ENCODE assay signal across 20 cellular contexts in genomic region chr11:3381794-3382193, GRCh38. TPM values are rescaled to one million over a fixed set of nuclear protein-coding genes. Genes with fewer than 3 reads are reported as not detected.
DNase-seq lines count a peak whose midpoint lies in the region; TF ChIP-seq lines count a peak whose summit lies in the region.
"Had no signal": no experiment of that assay in that cellular context is flagged by ENCODE, and none has a peak within 500 bp of the region (broad histone marks: within the 10 kb centered on the region; RNA-seq: fewer than 3 reads in every experiment).

No MANE protein-coding gene starts in this region.

- H3K9ac ChIP-seq in HUES6 (ENCODE audit: low read length) (no peak overlapping the region), fibroblast of lung (ENCODE audit: insufficient read depth, low read length) (no peak overlapping the region)

- intact Hi-C loops in uterus (cut with DNase I; ENCODE audit: low total_unique reads): no loop called here

- H4K20me1 ChIP-seq in fibroblast of lung (ENCODE audit: control insufficient read depth, extremely low read depth, insufficient read depth, low read length): no peaks in the 10 kb centered on the region

- TF ChIP-seq CTCF in fibroblast of lung (conservative IDR thresholded peaks at IDR 0.05 in 1 of 2, IDR thresholded peaks at IDR 0.05 in 1 of 2; ENCODE audit: low read depth in 1 of 2, low read length in 2 of 2) (no peak), mesothelial cell of epicardium (IDR thresholded peaks at IDR 0.05; ENCODE audit: unreplicated experiment) (no peak), uterus (IDR thresholded peaks at IDR 0.05) (no peak)

- DNase-seq in fibroblast of lung (ENCODE audit: low read depth in 2 of 2) (no peak), mesothelial cell of epicardium (ENCODE audit: low spot score in 2 of 2, unreplicated experiment in 2 of 2) (no peak), NOMO-1 (lab: John Stamatoyannopoulos, UW; ENCODE audit: unreplicated experiment in 2 of 2) (no peak), uterus (no peak), mesenteric fat pad (ENCODE audit: low spot score) (no peak)
- no peak for DNase-seq in activated T-cell treated with anti-CD3 and anti-CD28 coated beads, Interleukin-2, amount 50 U/mL, for 24 hours
- DNase-seq: activated CD4-positive, alpha-beta T cell treated with anti-CD3 and anti-CD28 coated beads, Interleukin-2, amount 10 ng/mL, durations not matched to agents 7 days and 5 days; DMS79; effector CD8-positive, alpha-beta T cell; left ventricle myocardium inferior; NCI-H1436 treated with DMSO at 0.1 percent for 48 hours; NCI-H526 treated with DMSO at 0.1 percent for 48 hours; nucleus accumbens; testis had no signal

- peaks cover 40% of the 10 kb centered on the region for H3K36me3 Mint-ChIP-seq in mesothelial cell of epicardium
- H3K36me3 Mint-ChIP-seq in activated T-cell treated with anti-CD3 and anti-CD28 coated beads, Interleukin-2, amount 50 U/mL, for 24 hours (ENCODE audit: low read depth): peaks cover 22% of the 10 kb centered on the region

- peaks cover 14% of the 10 kb centered on the region for H3K79me2 ChIP-seq in fibroblast of lung (ENCODE audit: control insufficient read depth, insufficient read depth, low read length)

- H3K4me1 ChIP-seq in HUES6 (ENCODE audit: control insufficient read depth, insufficient read depth, low read length) (peaks cover 14% of the 10 kb centered on the region), fibroblast of lung (ENCODE audit: control insufficient read depth, extremely low read depth, insufficient read depth, low read length) (no peaks in the 10 kb centered on the region), uterus (no peaks in the 10 kb centered on the region)
- H3K4me1 ChIP-seq: testis had no signal

- peaks cover 28% of the 10 kb centered on the region for H3K9me3 Mint-ChIP-seq in mesothelial cell of epicardium
- no peaks in the 10 kb centered on the region for H3K9me3 Mint-ChIP-seq in activated T-cell treated with anti-CD3 and anti-CD28 coated beads, Interleukin-2, amount 50 U/mL, for 24 hours

- H3K27ac Mint-ChIP-seq in mesothelial cell of epicardium: no peak overlapping the region
- no peak overlapping the region for H3K27ac Mint-ChIP-seq in activated T-cell treated with anti-CD3 and anti-CD28 coated beads, Interleukin-2, amount 50 U/mL, for 24 hours
- H3K27ac Mint-ChIP-seq: activated CD4-positive, alpha-beta T cell treated with anti-CD3 and anti-CD28 coated beads, Interleukin-2, amount 10 ng/mL, durations not matched to agents 7 days and 5 days; activated naive CD4-positive, alpha-beta T cell treated with anti-CD3 and anti-CD28 coated beads, Interleukin-2, amount 50 U/mL, for 72 hours; IgD-negative memory B cell; stimulated activated memory B cell treated with anti-CD40 and anti-IgM and Interleukin-4, amounts not matched to agents 10 μg/mL and 1 μg/mL and 100 μg/mL, for 72 hours had no signal

- H3K27ac ChIP-seq in HUES6 (ENCODE audit: low read depth, low read length) (no peak overlapping the region), fibroblast of lung (ENCODE audit: insufficient read depth, low read length) (no peak overlapping the region), uterus (no peak overlapping the region)
- H3K27ac ChIP-seq: HL-60, left ventricle myocardium inferior, testis had no signal

- TF ChIP-seq POLR2A in uterus (IDR thresholded peaks at IDR 0.05): no peak

- H3K4me3 Mint-ChIP-seq in mesothelial cell of epicardium: peak overlapping the region; percentile 76
- no peak overlapping the region for H3K4me3 Mint-ChIP-seq in activated T-cell treated with anti-CD3 and anti-CD28 coated beads, Interleukin-2, amount 50 U/mL, for 24 hours
- H3K4me3 Mint-ChIP-seq: activated CD4-positive, alpha-beta T cell treated with anti-CD3 and anti-CD28 coated beads, Interleukin-2, amount 10 ng/mL, durations not matched to agents 7 days and 5 days; IgD-negative memory B cell; stimulated activated memory B cell treated with anti-CD40 and anti-IgM and Interleukin-4, amounts not matched to agents 10 μg/mL and 1 μg/mL and 100 μg/mL, for 72 hours had no signal

- H3K4me3 ChIP-seq in HUES6 (ENCODE audit: low read depth, low read length): peak overlapping the region; percentile 61
- H3K4me3 ChIP-seq in fibroblast of lung (replicated peaks in 1 of 4; ENCODE audit: control extremely low read depth in 1 of 4, insufficient read depth in 1 of 4, low read depth in 3 of 4, low read length in 4 of 4): peak overlapping the region in 3 of 4 experiments; percentile 37 to 70 (median 54)
- H3K4me3 ChIP-seq in uterus: no peak overlapping the region
- H3K4me3 ChIP-seq: left ventricle myocardium inferior, mucosa of descending colon, testis had no signal

- H3K36me3 ChIP-seq in HUES6 (ENCODE audit: control insufficient read depth, insufficient read depth, low read length): peaks cover 54% of the 10 kb centered on the region
- H3K36me3 ChIP-seq in fibroblast of lung (ENCODE audit: control insufficient read depth, insufficient read depth, low read length): peaks cover 3% of the 10 kb centered on the region
- no peaks in the 10 kb centered on the region for H3K36me3 ChIP-seq in uterus
- H3K36me3 ChIP-seq: left ventricle myocardium inferior had no signal

- peak overlapping the region; percentile 58 for H3K4me2 ChIP-seq in fibroblast of lung (ENCODE audit: extremely low read depth, insufficient read depth, low read length)

- H3K4me1 Mint-ChIP-seq in mesothelial cell of epicardium: peaks cover 30% of the 10 kb centered on the region
- H3K4me1 Mint-ChIP-seq in activated T-cell treated with anti-CD3 and anti-CD28 coated beads, Interleukin-2, amount 50 U/mL, for 24 hours (ENCODE audit: low read depth): peaks cover 26% of the 10 kb centered on the region

- H3K27me3 Mint-ChIP-seq in mesothelial cell of epicardium (ENCODE audit: low read depth): no peaks in the 10 kb centered on the region
- H3K27me3 Mint-ChIP-seq in activated T-cell treated with anti-CD3 and anti-CD28 coated beads, Interleukin-2, amount 50 U/mL, for 24 hours: no peaks in the 10 kb centered on the region

- H3K27me3 ChIP-seq in HUES6 (ENCODE audit: control insufficient read depth, insufficient read depth, low read length) (no peaks in the 10 kb centered on the region), fibroblast of lung (ENCODE audit: control insufficient read depth, insufficient read depth, low read length) (no peaks in the 10 kb centered on the region), uterus (no peaks in the 10 kb centered on the region)
- H3K27me3 ChIP-seq: testis had no signal

- H3K9me3 ChIP-seq in HUES6 (ENCODE audit: control insufficient read depth, insufficient read depth, low read depth, low read length) (peaks cover 10% of the 10 kb centered on the region), fibroblast of lung (ENCODE audit: control insufficient read depth, insufficient read depth, low read depth, low read length) (no peaks in the 10 kb centered on the region), uterus (no peaks in the 10 kb centered on the region)
- H3K9me3 ChIP-seq: left ventricle myocardium inferior, mucosa of descending colon, testis had no signal

- H2AFZ ChIP-seq in fibroblast of lung (ENCODE audit: low read length): no peak overlapping the region

RNA-seq across cellular contexts. Expression of gene ZNF195, which starts 2.8 kb away (rescaled TPM):
- total RNA-seq in fibroblast of lung (15.7 and 16.8 TPM in 2 replicates), mesothelial cell of epicardium (59.5 to 65.1 TPM (median 60.0 TPM) in 3 replicates), uterus (10 to 100 TPM in 3 of 4 donors, 1 to 10 TPM in 1; 9.4 to 24.0 (median 15.6) TPM), mesenteric fat pad (20.0 TPM)
- polyA plus RNA-seq in fibroblast of lung: 11.3 and 16.5 TPM in 2 replicates
- polyA plus RNA-seq in fibroblast of lung (2012): 8.9 and 9.1 TPM in 2 replicates
- 8.6 and 32.2 TPM in 2 replicates for polyA minus RNA-seq in fibroblast of lung (ENCODE audit: low replicate concordance)

Comparison
In these comparisons a context has a peak if more than half of its experiments do, and no peak if none do; other contexts are left out.
1. H3K4me3 ChIP-seq: peak in HUES6 (single experiment) and fibroblast of lung (3 of 4); none in uterus (0 of 2).